In the genomic region with DNA sequence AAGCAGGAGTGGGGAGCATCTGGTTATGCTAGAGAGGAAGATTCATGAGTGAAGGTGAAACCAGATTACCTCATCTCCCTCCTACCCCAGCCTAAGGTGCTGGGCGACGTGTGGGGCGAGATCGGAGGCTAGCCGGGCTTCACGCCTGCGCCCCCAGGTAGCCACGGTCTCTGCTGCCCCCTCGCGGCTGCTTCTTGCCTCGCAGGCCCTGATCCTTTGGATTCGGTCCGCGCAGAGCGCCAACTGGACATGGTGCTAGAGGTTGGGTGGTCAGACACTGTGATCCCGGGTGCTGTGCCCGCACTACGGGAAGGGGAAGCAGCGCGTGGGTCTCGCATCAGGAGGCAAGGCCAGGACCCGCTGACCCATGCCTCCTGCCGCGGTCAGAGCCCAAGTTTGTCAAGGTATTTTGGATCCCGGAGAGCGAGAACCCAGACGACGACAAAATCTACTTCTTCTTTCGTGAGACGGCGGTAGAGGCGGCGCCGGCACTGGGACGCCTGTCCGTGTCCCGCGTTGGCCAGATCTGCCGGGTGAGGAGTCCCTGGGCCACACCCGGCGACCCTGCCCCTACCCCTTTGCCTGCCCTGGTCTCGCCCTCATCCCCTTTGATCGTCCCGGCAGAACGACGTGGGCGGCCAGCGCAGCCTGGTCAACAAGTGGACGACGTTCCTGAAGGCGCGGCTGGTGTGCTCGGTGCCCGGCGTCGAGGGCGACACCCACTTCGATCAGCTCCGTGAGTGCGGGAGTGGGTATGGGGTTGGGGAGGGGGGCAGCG, we compare ENCODE assay signal across 8 cellular contexts.
A peak's percentile ranks its signal among the peaks of the same experiment; 100 is the strongest.
DNase-seq lines count a peak whose midpoint lies in the region; ATAC-seq lines count a peak whose summit lies in the region.

No MANE protein-coding gene starts in this region.

- ATAC-seq in HG02973 (IDR thresholded peaks at IDR 0.05; ENCODE audit: unreplicated experiment): peak; percentile 81

- peak; percentile 37 to 69 for DNase-seq in NCI-H524 (lab: John Stamatoyannopoulos, UW)
- no peak for DNase-seq in NCI-H524 treated with DMSO at 0.1 percent for 48 hours (lab: John Stamatoyannopoulos, UW)
- peak; percentile 39 for DNase-seq in NCI-H2196 treated with DMSO at 0.1 percent for 48 hours (lab: John Stamatoyannopoulos, UW; ENCODE audit: unreplicated experiment)
- DNase-seq in activated CD4-positive, CD25-positive, alpha-beta regulatory T cell treated with anti-CD3 and anti-CD28 coated beads, Interleukin-2, amount 50 U/mL, for 72 hours: peak; percentile 96
- DNase-seq in cerebellar cortex (ENCODE audit: low spot score): peak; percentile 83
- DNase-seq in kidney tubule cell (ENCODE audit: low spot score): peak; percentile 89
- peak; percentile 69 to 90 for DNase-seq in stimulated activated CD4-positive, alpha-beta T cell treated with anti-CD3 and anti-CD28 coated beads, Interleukin-1b, Interleukin-23, amount 100 ng/mL, for 1 hour (ENCODE audit: low read depth in 2 of 2)
